In genomic region chr7:127254163-127254684, GRCh38 we compare ENCODE assay signal across 9 cellular contexts. TPM values are rescaled to one million over a fixed set of nuclear protein-coding genes. Genes with fewer than 3 reads are reported as not detected.
DNase-seq lines count a peak whose midpoint lies in the region; ATAC-seq and TF ChIP-seq lines count a peak whose summit lies in the region.
"Had no signal": no experiment of that assay in that cellular context is flagged by ENCODE, and none has a peak within 500 bp of the region (broad histone marks: within the 10 kb centered on the region; RNA-seq: fewer than 3 reads in every experiment).

No MANE protein-coding gene starts in this region.

- no peaks in the 10 kb centered on the region for H3K9me2 ChIP-seq in GM23338 (ENCODE audit: insufficient read depth)

- TF ChIP-seq CTCF in 22Rv1 (IDR thresholded peaks at IDR 0.05) (peak; percentile 76), GM23338 (conservative IDR thresholded peaks at IDR 0.05; ENCODE audit: low read depth in 2 of 2) (0 out of 4 replicates have a peak, but pooled peaks of 1 of the 2 experiments have one; percentile 3), mesothelial cell of epicardium (IDR thresholded peaks at IDR 0.05; ENCODE audit: unreplicated experiment) (peak; percentile 41)

- peaks cover 22% of the 10 kb centered on the region for H3K4me1 ChIP-seq in GM23338 (ENCODE audit: insufficient read depth)

- ATAC-seq in GM23338, result no peak

- H3K27ac ChIP-seq in 22Rv1 (peak overlapping the region; percentile 90), GM23338 (ENCODE audit: low read depth) (no peak overlapping the region)
- H3K27ac ChIP-seq: cardiac muscle cell had no signal

- H3K4me2 ChIP-seq in GM23338, result peak overlapping the region; percentile 98

- peaks cover 59% of the 10 kb centered on the region for H3K27me3 ChIP-seq in GM23338 (ENCODE audit: insufficient read depth)

- H3K4me3 Mint-ChIP-seq in GM23338, result peak overlapping the region; percentile 87
- H3K4me3 Mint-ChIP-seq in activated naive CD8-positive, alpha-beta T cell treated with anti-CD3 and anti-CD28 coated beads for 36 hours, result peak overlapping the region; percentile 79
- no peak overlapping the region for H3K4me3 Mint-ChIP-seq in mesothelial cell of epicardium

- H3K27ac Mint-ChIP-seq in GM23338, result no peak overlapping the region
- no peak overlapping the region for H3K27ac Mint-ChIP-seq in activated naive CD8-positive, alpha-beta T cell treated with anti-CD3 and anti-CD28 coated beads for 36 hours
- H3K27ac Mint-ChIP-seq in mesothelial cell of epicardium, result no peak overlapping the region

- H4K20me1 ChIP-seq in GM23338 (replicated peaks; ENCODE audit: insufficient read depth), result peaks cover 2% of the 10 kb centered on the region

- peak overlapping the region; percentile 95 for H3K4me3 ChIP-seq in GM23338

- DNase-seq in GM23338 (ENCODE audit: low spot score) (no peak), mesothelial cell of epicardium (ENCODE audit: low spot score in 2 of 2, unreplicated experiment in 2 of 2) (no peak), HK-2 (ENCODE audit: unreplicated experiment) (no peak), SIG-M5 (lab: John Stamatoyannopoulos, UW) (no peak), GM19238 (ENCODE audit: insufficient read length, low spot score) (no peak), ecto neural progenitor cell (ENCODE audit: low spot score) (no peak)
- no peak for DNase-seq in activated naive CD8-positive, alpha-beta T cell treated with anti-CD3 and anti-CD28 coated beads for 36 hours

- peak overlapping the region; percentile 99 for H2AFZ ChIP-seq in GM23338

- peaks cover 17% of the 10 kb centered on the region for H3K4me1 Mint-ChIP-seq in GM23338
- H3K4me1 Mint-ChIP-seq in activated naive CD8-positive, alpha-beta T cell treated with anti-CD3 and anti-CD28 coated beads for 36 hours, result peaks cover 9% of the 10 kb centered on the region
- H3K4me1 Mint-ChIP-seq in mesothelial cell of epicardium, result peaks cover 10% of the 10 kb centered on the region

- no peaks in the 10 kb centered on the region for H3K9me3 Mint-ChIP-seq in GM23338
- no peaks in the 10 kb centered on the region for H3K9me3 Mint-ChIP-seq in activated naive CD8-positive, alpha-beta T cell treated with anti-CD3 and anti-CD28 coated beads for 36 hours
- no peaks in the 10 kb centered on the region for H3K9me3 Mint-ChIP-seq in mesothelial cell of epicardium

- H3F3A ChIP-seq in GM23338 (replicated peaks; ENCODE audit: low read depth), result 0 out of 2 replicates have a peak, but pooled peaks cover 4% of the 10 kb centered on the region

- H3K27me3 Mint-ChIP-seq in GM23338 (ENCODE audit: insufficient read depth, low read depth, poor library complexity), result peaks cover 38% of the 10 kb centered on the region
- peaks cover 77% of the 10 kb centered on the region for H3K27me3 Mint-ChIP-seq in activated naive CD8-positive, alpha-beta T cell treated with anti-CD3 and anti-CD28 coated beads for 36 hours
- H3K27me3 Mint-ChIP-seq in mesothelial cell of epicardium (ENCODE audit: low read depth), result peaks cover 93% of the 10 kb centered on the region

- no peaks in the 10 kb centered on the region for H3K79me2 ChIP-seq in GM23338 (replicated peaks; ENCODE audit: insufficient read depth)

- no peaks in the 10 kb centered on the region for H3K36me3 ChIP-seq in GM23338 (ENCODE audit: insufficient read depth)
- H3K36me3 ChIP-seq: cardiac muscle cell had no signal

- H3K36me3 Mint-ChIP-seq in GM23338 (ENCODE audit: low read depth) (no peaks in the 10 kb centered on the region; the same call in 2 of the 3 replicates), mesothelial cell of epicardium (no peaks in the 10 kb centered on the region)
- no peaks in the 10 kb centered on the region for H3K36me3 Mint-ChIP-seq in activated naive CD8-positive, alpha-beta T cell treated with anti-CD3 and anti-CD28 coated beads for 36 hours

TF ChIP-seq in GM23338, 12 proteins besides CTCF, POLR2A, EP300 and RAD21 (continues in another document):
- TF ChIP-seq POLR2AphosphoS5 (IDR thresholded peaks at IDR 0.05; ENCODE audit: low read depth), result no peak
- TF ChIP-seq JUNB (IDR thresholded peaks at IDR 0.05; ENCODE audit: unreplicated experiment), result no peak
- TF ChIP-seq NANOG (IDR thresholded peaks at IDR 0.05; ENCODE audit: borderline replicate concordance), result no peak
- no peak for TF ChIP-seq ZNF331 (CRISPR knock-in tag; IDR thresholded peaks at IDR 0.05; ENCODE audit: low read depth)
- TF ChIP-seq ZNF462 (CRISPR knock-in tag; IDR thresholded peaks at IDR 0.05), result no peak

RNA-seq across cellular contexts. Expression of gene GRM8, which starts 1.5 kb away (rescaled TPM):
- 2.0 and 6.6 TPM in 2 replicates for total RNA-seq in GM23338 (2014; rRNA removed; shearing (Covaris generic))
- polyA plus RNA-seq in GM23338 (2016; fragmentation: Nextera tagmentation; extraction: Ambion mirVana), result 1.7 and 1.9 TPM in 2 replicates
- not detected for total RNA-seq in activated naive CD8-positive, alpha-beta T cell treated with anti-CD3 and anti-CD28 coated beads for 36 hours
- total RNA-seq in mesothelial cell of epicardium, result 0.52 to 1.1 TPM (median 1.0 TPM) in 3 replicates
